ENCODE assay signal across 19 cellular contexts in genomic region chr3:197139586-197139985, GRCh38.
A peak's percentile ranks its signal among the peaks of the same experiment; 100 is the strongest.
DNase-seq lines count a peak whose midpoint lies in the region; ATAC-seq, FAIRE-seq and TF ChIP-seq lines count a peak whose summit lies in the region.
"Had no signal": no experiment of that assay in that cellular context is flagged by ENCODE, and none has a peak within 500 bp of the region (broad histone marks: within the 10 kb centered on the region; RNA-seq: fewer than 3 reads in every experiment).

No MANE protein-coding gene starts in this region.

- H3K36me3 Mint-ChIP-seq in activated naive CD8-positive, alpha-beta T cell treated with anti-CD3 and anti-CD28 coated beads for 36 hours: peaks cover 49% of the 10 kb centered on the region
- peaks cover 46% of the 10 kb centered on the region for H3K36me3 Mint-ChIP-seq in activated naive CD8-positive, alpha-beta T cell treated with anti-CD3 and anti-CD28 coated beads, Interleukin-2, amount 50 U/mL, for 24 hours (ENCODE audit: low read depth)

- intact Hi-C loops in tibial artery (cut with DNase I; ENCODE audit: low total_unique reads): no loop called here

- DNase-seq in activated naive CD8-positive, alpha-beta T cell treated with anti-CD3 and anti-CD28 coated beads for 36 hours: no peak
- no peak for DNase-seq in activated naive CD8-positive, alpha-beta T cell treated with anti-CD3 and anti-CD28 coated beads, Interleukin-2, amount 50 U/mL, for 24 hours
- DNase-seq in H54 (ENCODE audit: insufficient read length, low spot score) (no peak), dermis blood vessel endothelial cell (peak; percentile 62), tibial artery (no peak)
- DNase-seq: AML-193; CD4-positive, alpha-beta memory T cell; DMS153; DMS79; GF-D8; GOT3; H9 had no signal

- H3K4me1 ChIP-seq in neutrophil (ENCODE audit: control insufficient read depth in 1 of 2, insufficient read depth in 1 of 2, low read depth in 1 of 2, low read length in 1 of 2): peaks cover 41 to 42% of the 10 kb centered on the region in 2 experiments
- peaks cover 0 to under 1% (median 0%) of the 10 kb centered on the region in 4 donors for H3K4me1 ChIP-seq in tibial artery
- H3K4me1 ChIP-seq: A549 had no signal

- H3K27me3 ChIP-seq in neutrophil: no peaks in the 10 kb centered on the region
- no peaks in the 10 kb centered on the region for H3K27me3 ChIP-seq in tibial artery

- peak; percentile 80 for FAIRE-seq in H54 (lab: Jason Lieb, UNC)
- FAIRE-seq: A549 had no signal

- peaks cover 13% of the 10 kb centered on the region for H3K4me1 Mint-ChIP-seq in activated naive CD8-positive, alpha-beta T cell treated with anti-CD3 and anti-CD28 coated beads for 36 hours
- H3K4me1 Mint-ChIP-seq in activated naive CD8-positive, alpha-beta T cell treated with anti-CD3 and anti-CD28 coated beads, Interleukin-2, amount 50 U/mL, for 24 hours: peaks cover 14% of the 10 kb centered on the region
- H3K4me1 Mint-ChIP-seq: H9 had no signal

- H3K36me3 ChIP-seq in neutrophil (no peaks in the 10 kb centered on the region), tibial artery (peaks cover 16 to 30% (median 28%) of the 10 kb centered on the region in 3 donors)

- H3K4me3 ChIP-seq in neutrophil (ENCODE audit: low read depth in 1 of 2, low read length in 1 of 2): no peak overlapping the region
- H3K4me3 ChIP-seq in tibial artery: no peak overlapping the region
- H3K4me3 ChIP-seq: A549 had no signal

- peaks cover 13% of the 10 kb centered on the region for H3K9me3 Mint-ChIP-seq in activated naive CD8-positive, alpha-beta T cell treated with anti-CD3 and anti-CD28 coated beads for 36 hours
- peaks cover 14% of the 10 kb centered on the region for H3K9me3 Mint-ChIP-seq in activated naive CD8-positive, alpha-beta T cell treated with anti-CD3 and anti-CD28 coated beads, Interleukin-2, amount 50 U/mL, for 24 hours

- H3K27ac ChIP-seq in neutrophil (peak overlapping the region; percentile 5), tibial artery (no peak overlapping the region)
- H3K27ac ChIP-seq: 22Rv1, A549, HL-60 had no signal

- H3K27ac Mint-ChIP-seq in activated naive CD8-positive, alpha-beta T cell treated with anti-CD3 and anti-CD28 coated beads for 36 hours: peak overlapping the region; percentile 12
- H3K27ac Mint-ChIP-seq in activated naive CD8-positive, alpha-beta T cell treated with anti-CD3 and anti-CD28 coated beads, Interleukin-2, amount 50 U/mL, for 24 hours: no peak overlapping the region
- H3K27ac Mint-ChIP-seq: CD4-positive, alpha-beta memory T cell; H9 had no signal

- no peak overlapping the region for H3K4me3 Mint-ChIP-seq in activated naive CD8-positive, alpha-beta T cell treated with anti-CD3 and anti-CD28 coated beads for 36 hours
- no peak overlapping the region for H3K4me3 Mint-ChIP-seq in activated naive CD8-positive, alpha-beta T cell treated with anti-CD3 and anti-CD28 coated beads, Interleukin-2, amount 50 U/mL, for 24 hours
- H3K4me3 Mint-ChIP-seq: CD14-positive monocyte; CD4-positive, alpha-beta memory T cell; H9 had no signal

- TF ChIP-seq POLR2A in H54 (IDR thresholded peaks at IDR 0.05; ENCODE audit: low read depth, low read length): no peak

- TF ChIP-seq CTCF in neutrophil (IDR thresholded peaks at IDR 0.05) (no peak), tibial artery (IDR thresholded peaks at IDR 0.05) (no peak)

- no peak for ATAC-seq in activated naive CD8-positive, alpha-beta T cell treated with anti-CD3 and anti-CD28 coated beads, Interleukin-2, amount 50 U/mL, for 24 hours
- ATAC-seq in GM18517 (IDR thresholded peaks at IDR 0.05; ENCODE audit: unreplicated experiment): no peak
- ATAC-seq: A549 had no signal

- H3K27me3 Mint-ChIP-seq in activated naive CD8-positive, alpha-beta T cell treated with anti-CD3 and anti-CD28 coated beads for 36 hours: no peaks in the 10 kb centered on the region
- H3K27me3 Mint-ChIP-seq in activated naive CD8-positive, alpha-beta T cell treated with anti-CD3 and anti-CD28 coated beads, Interleukin-2, amount 50 U/mL, for 24 hours: no peaks in the 10 kb centered on the region
- H3K27me3 Mint-ChIP-seq: CD4-positive, alpha-beta memory T cell; IgD-negative memory B cell had no signal

- H3K9me3 ChIP-seq in neutrophil (no peaks in the 10 kb centered on the region), tibial artery (no peaks in the 10 kb centered on the region)
